Comparison of ENCODE assay signal across 8 cellular contexts in the genomic region with DNA sequence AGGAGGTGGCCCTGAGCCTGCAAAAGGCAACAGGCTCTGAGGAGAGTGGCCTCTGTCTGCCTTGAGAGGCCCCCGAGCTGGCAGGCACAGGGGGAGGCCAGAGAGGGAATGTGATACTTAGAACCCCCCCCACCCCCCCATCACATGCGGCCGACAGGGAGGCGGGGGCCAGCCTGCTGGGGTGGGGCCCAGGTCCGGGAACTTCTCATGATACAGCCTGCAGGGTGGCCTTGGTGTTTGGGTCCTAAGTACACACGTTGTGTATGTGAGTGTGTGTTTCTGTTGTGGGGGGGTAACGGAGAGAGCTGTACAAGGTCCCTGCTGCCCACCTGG. TPM values are rescaled to one million over a fixed set of nuclear protein-coding genes. Genes with fewer than 3 reads are reported as not detected.
A peak's percentile ranks its signal among the peaks of the same experiment; 100 is the strongest.
DNase-seq lines count a peak whose midpoint lies in the region; TF ChIP-seq lines count a peak whose summit lies in the region.

No MANE protein-coding gene starts in this region.

- peak overlapping the region; percentile 65 to 68 for H3K9ac ChIP-seq in colonic mucosa (ENCODE audit: low read depth in 2 of 2, low read length in 2 of 2)

- H3K4me1 ChIP-seq in colonic mucosa (peaks cover 2% of the 10 kb centered on the region), prostate gland (replicated peaks) (peaks cover 2% of the 10 kb centered on the region)

- 67% methylated on average over 5 of the region's 7 CpGs for WGBS in prostate gland

- TF ChIP-seq CTCF in colonic mucosa (IDR thresholded peaks at IDR 0.05) (no peak), prostate gland (IDR thresholded peaks at IDR 0.05) (no peak)

- no peaks in the 10 kb centered on the region for H3K9me3 ChIP-seq in KOPT-K1 (ENCODE audit: insufficient read depth, low read length, poor library complexity, severe bottlenecking)
- H3K9me3 ChIP-seq in colonic mucosa = no peaks in the 10 kb centered on the region
- H3K9me3 ChIP-seq in prostate gland = no peaks in the 10 kb centered on the region

- peak; percentile 31 for DNase-seq in GM03348 (ENCODE audit: low spot score)
- no peak for DNase-seq in colonic mucosa
- no peak for DNase-seq in prostate gland (ENCODE audit: low spot score)
- no peak for DNase-seq in NCI-H2227 treated with DMSO at 0.1 percent for 48 hours (lab: John Stamatoyannopoulos, UW)
- DNase-seq in head of caudate nucleus = no peak
- no peak for DNase-seq in SIG-M5 (lab: John Stamatoyannopoulos, UW)
- no peak for DNase-seq in G401 (ENCODE audit: low spot score)

- TF ChIP-seq POLR2A in prostate gland (IDR thresholded peaks at IDR 0.05) = no peak

- intact Hi-C loops in colonic mucosa (cut with DNase I) = no loop called here
- intact Hi-C loops in prostate gland (cut with DNase I) = no loop called here
- intact Hi-C loops in head of caudate nucleus (cut with DNase I) = no loop called here

- in situ Hi-C loops in G401 (cut with HindIII; ENCODE audit: low sequenced_read_pairs) = no loop called here

- no peaks in the 10 kb centered on the region for H3K27me3 ChIP-seq in colonic mucosa
- H3K27me3 ChIP-seq in prostate gland (replicated peaks; ENCODE audit: insufficient read depth) = no peaks in the 10 kb centered on the region

- H3K4me3 ChIP-seq in colonic mucosa (peak overlapping the region; percentile 24), prostate gland (peak overlapping the region; percentile 13 to 17)

- no peaks in the 10 kb centered on the region for H3K36me3 ChIP-seq in KOPT-K1 (ENCODE audit: insufficient read depth, low read length)
- H3K36me3 ChIP-seq in colonic mucosa = no peaks in the 10 kb centered on the region
- no peaks in the 10 kb centered on the region for H3K36me3 ChIP-seq in prostate gland

- H3K27ac ChIP-seq in KOPT-K1 (ENCODE audit: low read depth, low read length, poor library complexity, severe bottlenecking) (peak overlapping the region; percentile 87), colonic mucosa (peak overlapping the region; percentile 64), prostate gland (peak overlapping the region in 1 of 2 donors; percentile 37)

RNA-seq across cellular contexts. Expression of a gene that starts 19.7 kb away (rescaled TPM):
- total RNA-seq in colonic mucosa (10 to 100 TPM; 62.2 to 70.8 TPM), prostate gland (10 to 100 TPM; 24.3 to 41.3 TPM)
- total RNA-seq in G401 (2014; rRNA removed; shearing (Covaris generic)) = 9.0 TPM in 2 replicates

RNA-seq across cellular contexts. Expression of a gene that starts 31.1 kb away (rescaled TPM):
- total RNA-seq in colonic mucosa (100 to 1,000 TPM; 223 to 233 TPM), prostate gland (100 to 1,000 TPM; 164 to 321 TPM)
- total RNA-seq in G401 (2014; rRNA removed; shearing (Covaris generic)) = 82.3 and 121 TPM in 2 replicates

RNA-seq across cellular contexts. Expression of a gene that starts 56.4 kb away (rescaled TPM):
- 10 to 100 TPM; 43.6 to 61.3 TPM for total RNA-seq in colonic mucosa
- total RNA-seq in prostate gland = 10 to 100 TPM; 54.8 to 94.0 TPM
- 42.9 and 57.7 TPM in 2 replicates for total RNA-seq in G401 (2014; rRNA removed; shearing (Covaris generic))
